In genomic region chr7:77403957-77404356, GRCh38 we compare ENCODE assay signal across 20 cellular contexts. TPM values are rescaled to one million over a fixed set of nuclear protein-coding genes. Genes with fewer than 3 reads are reported as not detected.
DNase-seq lines count a peak whose midpoint lies in the region; ATAC-seq, FAIRE-seq and TF ChIP-seq lines count a peak whose summit lies in the region.
"Had no signal": no experiment of that assay in that cellular context is flagged by ENCODE, and none has a peak within 500 bp of the region (broad histone marks: within the 10 kb centered on the region; RNA-seq: fewer than 3 reads in every experiment).

No MANE protein-coding gene starts in this region.

- no peak overlapping the region for H3K18ac ChIP-seq in H1 (ENCODE audit: extremely low read depth, low read length)

- no peaks in the 10 kb centered on the region for H3K9me3 ChIP-seq in H1 (ENCODE audit: insufficient read depth in 2 of 2, low read depth in 1 of 2, low read length in 1 of 2)
- no peaks in the 10 kb centered on the region for H3K9me3 ChIP-seq in lower lobe of right lung
- H3K9me3 ChIP-seq in upper lobe of right lung = no peaks in the 10 kb centered on the region

- H3K4me1 Mint-ChIP-seq in natural killer cell = peaks cover 50 to 53% of the 10 kb centered on the region in 2 donors
- peaks cover 32 to 41% of the 10 kb centered on the region in 2 donors for H3K4me1 Mint-ChIP-seq in natural killer cell treated with Interleukin-12 subunit alpha and Interleukin-12 subunit beta and Interleukin-15 and Interleukin-18, amount 100 ng/mL, for 72 hours (ENCODE audit: low read depth in 2 of 2)

- POLR2A ChIA-PET in H1 (lab: Charles Lee; ENCODE audit: partially characterized antibody) = no interaction called here

- CTCF ChIA-PET in H1 (lab: Charles Lee; ENCODE audit: partially characterized antibody) = no interaction called here

- H3K27me3 Mint-ChIP-seq in natural killer cell (ENCODE audit: low read depth in 2 of 2) = no peaks in the 10 kb centered on the region
- H3K27me3 Mint-ChIP-seq in natural killer cell treated with Interleukin-12 subunit alpha and Interleukin-12 subunit beta and Interleukin-15 and Interleukin-18, amount 100 ng/mL, for 72 hours = no peaks in the 10 kb centered on the region

- no peak for TF ChIP-seq CTCF in natural killer cell (IDR thresholded peaks at IDR 0.05)
- TF ChIP-seq CTCF in H1 (IDR thresholded peaks at IDR 0.05; ENCODE audit: control extremely low read depth in 1 of 3, insufficient read depth in 1 of 3, low read depth in 1 of 3, low read length in 3 of 3) = no peak
- TF ChIP-seq CTCF in lower lobe of right lung (IDR thresholded peaks at IDR 0.05) = no peak
- no peak for TF ChIP-seq CTCF in upper lobe of right lung (IDR thresholded peaks at IDR 0.05)

- H3K23ac ChIP-seq in H1 (ENCODE audit: insufficient read length) = no peak overlapping the region

- H4K8ac ChIP-seq in H1 (ENCODE audit: extremely low read depth, insufficient read depth, low read length) = no peak overlapping the region

- H3K36me3 Mint-ChIP-seq in natural killer cell = peaks cover 17% of the 10 kb centered on the region
- peaks cover 4% of the 10 kb centered on the region for H3K36me3 Mint-ChIP-seq in natural killer cell treated with Interleukin-12 subunit alpha and Interleukin-12 subunit beta and Interleukin-15 and Interleukin-18, amount 100 ng/mL, for 72 hours

- ATAC-seq in natural killer cell (no peak), lower lobe of right lung (peak; percentile 78 to 86), upper lobe of right lung (peak; percentile 85), GM18520 (IDR thresholded peaks at IDR 0.05; ENCODE audit: unreplicated experiment) (no peak)
- no peak for ATAC-seq in natural killer cell treated with Interleukin-12 subunit alpha and Interleukin-12 subunit beta and Interleukin-15 and Interleukin-18, amount 100 ng/mL, for 72 hours
- ATAC-seq: Panc1, Right ventricle myocardium inferior had no signal

- no peak overlapping the region for H2BK20ac ChIP-seq in H1 (ENCODE audit: low read length)

- H3K4me1 ChIP-seq in H1 (replicated peaks in 1 of 4; ENCODE audit: control insufficient read depth in 3 of 4, insufficient read depth in 4 of 4, low read length in 3 of 4) (peaks cover 0 to 5% (median 2%) of the 10 kb centered on the region in 4 experiments; a peak in 2 of 7 replicates), lower lobe of right lung (peaks cover 40% of the 10 kb centered on the region), upper lobe of right lung (peaks cover 9% of the 10 kb centered on the region)

- H4K5ac ChIP-seq in H1 (ENCODE audit: insufficient read length, low read depth, low read length) = no peak overlapping the region

- H3K27me3 ChIP-seq in H1 (replicated peaks in 1 of 4; ENCODE audit: control insufficient read depth in 3 of 4, extremely low read depth in 1 of 4, insufficient read depth in 3 of 4, low read length in 3 of 4) (no peaks in the 10 kb centered on the region), lower lobe of right lung (ENCODE audit: low read depth) (no peaks in the 10 kb centered on the region), upper lobe of right lung (no peaks in the 10 kb centered on the region)

- WGBS in H1 (ENCODE audit: extremely low coverage in 1 of 2, insufficient coverage in 1 of 2, insufficient read length in 1 of 2, insufficient replicate concordance in 2 of 2, low coverage in 1 of 2, low lambda C conversion rate in 2 of 2, missing lambda C conversion rate in 1 of 2), 2 experiments = 81% methylated on average over 2 of the region's 2 CpGs; no CpG with 5 or more reads in 1 of the 2 experiments

- TF ChIP-seq POLR2A in H1 (IDR thresholded peaks at IDR 0.05; ENCODE audit: control extremely low read depth in 1 of 2, low read depth in 2 of 2, low read length in 2 of 2) = no peak

- H3K4me3 Mint-ChIP-seq in natural killer cell = no peak overlapping the region
- no peak overlapping the region for H3K4me3 Mint-ChIP-seq in natural killer cell treated with Interleukin-12 subunit alpha and Interleukin-12 subunit beta and Interleukin-15 and Interleukin-18, amount 100 ng/mL, for 72 hours

- no peak overlapping the region for H4K91ac ChIP-seq in H1 (replicated peaks; ENCODE audit: insufficient read length, low read length)

- H3K14ac ChIP-seq in H1 (ENCODE audit: insufficient read length) = no peak overlapping the region

- H3K4me2 ChIP-seq in H1 (ENCODE audit: insufficient read depth in 1 of 2, low read depth in 2 of 2, low read length in 2 of 2) = no peak overlapping the region

- H2BK12ac ChIP-seq in H1 (ENCODE audit: low read depth, low read length) = no peak overlapping the region

- H3K4ac ChIP-seq in H1 (replicated peaks; ENCODE audit: insufficient read length, low read depth, low read length) = no peak overlapping the region

- H3K9me3 Mint-ChIP-seq in natural killer cell = no peaks in the 10 kb centered on the region
- H3K9me3 Mint-ChIP-seq in natural killer cell treated with Interleukin-12 subunit alpha and Interleukin-12 subunit beta and Interleukin-15 and Interleukin-18, amount 100 ng/mL, for 72 hours = peaks cover 3% of the 10 kb centered on the region

- no peak for TF ChIP-seq RAD21 in H1 (IDR thresholded peaks at IDR 0.05 in 1 of 2, conservative IDR thresholded peaks at IDR 0.05 in 1 of 2; ENCODE audit: low read depth in 2 of 2, low read length in 2 of 2)

- TF ChIP-seq EP300 in H1 (IDR thresholded peaks at IDR 0.05; ENCODE audit: borderline replicate concordance in 1 of 2, low read depth in 2 of 2, low read length in 2 of 2) = no peak

- no peaks in the 10 kb centered on the region for H4K20me1 ChIP-seq in H1 (replicated peaks in 1 of 2; ENCODE audit: control insufficient read depth in 1 of 2, insufficient read depth in 2 of 2, low read length in 2 of 2)

- no peak overlapping the region for H2BK5ac ChIP-seq in H1 (ENCODE audit: low read depth, low read length)

- H2BK120ac ChIP-seq in H1 (replicated peaks; ENCODE audit: low read depth, low read length) = no peak overlapping the region

- H2AFZ ChIP-seq in H1 (ENCODE audit: low read length) = no peak overlapping the region

- H3K23me2 ChIP-seq in H1 (ENCODE audit: low read depth, low read length) = no peaks in the 10 kb centered on the region

- H2AK5ac ChIP-seq in H1 (ENCODE audit: low read depth, low read length) = no peak overlapping the region

- H3K79me1 ChIP-seq in H1 (ENCODE audit: low read depth, low read length) = no peaks in the 10 kb centered on the region

- H3K36me3 ChIP-seq in H1 (ENCODE audit: control insufficient read depth in 2 of 4, insufficient read depth in 4 of 4, low read length in 3 of 4) (no peaks in the 10 kb centered on the region), lower lobe of right lung (no peaks in the 10 kb centered on the region), upper lobe of right lung (no peaks in the 10 kb centered on the region)

- FAIRE-seq in H1 (lab: Jason Lieb, UNC) = no peak
- FAIRE-seq: GM12892 had no signal

- no peak overlapping the region for H3K9ac ChIP-seq in H1 (replicated peaks in 1 of 4; ENCODE audit: extremely low read depth in 1 of 4, low read depth in 3 of 4, low read length in 3 of 4)

- intact Hi-C loops in natural killer cell (cut with micrococcal nuclease) (no loop called here), lower lobe of right lung (cut with DNase I) (no loop called here), upper lobe of right lung (cut with DNase I) (no loop called here)

- no peak overlapping the region for H3K4me3 ChIP-seq in H1 (ENCODE audit: extremely low read depth in 1 of 4, insufficient read depth in 2 of 4, low read depth in 3 of 4, low read length in 4 of 4)
- H3K4me3 ChIP-seq in lower lobe of right lung = no peak overlapping the region
- no peak overlapping the region for H3K4me3 ChIP-seq in upper lobe of right lung
- H3K4me3 ChIP-seq: SK-N-MC had no signal

- H3K27ac ChIP-seq in H1 (ENCODE audit: low read depth, low read length) (no peak overlapping the region), lower lobe of right lung (peak overlapping the region; percentile 32), upper lobe of right lung (no peak overlapping the region)
- H3K27ac ChIP-seq: C4-2B, SK-N-MC had no signal

- H3K27ac Mint-ChIP-seq in natural killer cell = peak overlapping the region; percentile 17 to 75
- H3K27ac Mint-ChIP-seq in natural killer cell treated with Interleukin-12 subunit alpha and Interleukin-12 subunit beta and Interleukin-15 and Interleukin-18, amount 100 ng/mL, for 72 hours = peak overlapping the region in 1 of 2 donors; percentile 24

- DNase-seq in natural killer cell = no peak
- no peak for DNase-seq in natural killer cell treated with Interleukin-12 subunit alpha and Interleukin-12 subunit beta and Interleukin-15 and Interleukin-18, amount 100 ng/mL, for 72 hours (ENCODE audit: low spot score)
- DNase-seq in H1 (ENCODE audit: low read depth in 1 of 2, low spot score in 2 of 2) = no peak
- peak; percentile 69 for DNase-seq in lower lobe of right lung
- peak; percentile 76 for DNase-seq in upper lobe of right lung
- DNase-seq in NCI-H82 (lab: John Stamatoyannopoulos, UW) = no peak
- DNase-seq in effector CD4-positive, alpha-beta T cell = no peak
- DNase-seq: 8988T, H7, MV-4-11, NCI-H1436 treated with DMSO at 0.1 percent for 48 hours, NCI-H2029 treated with DMSO at 0.1 percent for 48 hours, NCI-H2171 treated with DMSO at 0.1 percent for 48 hours, NCI-H748 treated with DMSO at 0.1 percent for 48 hours had no signal

- no peak overlapping the region for H3K56ac ChIP-seq in H1 (replicated peaks; ENCODE audit: insufficient read length, low read depth, low read length)

- H3K79me2 ChIP-seq in H1 (ENCODE audit: control insufficient read depth in 1 of 2, insufficient read depth in 2 of 2, low read length in 2 of 2) = no peaks in the 10 kb centered on the region

- H2BK15ac ChIP-seq in H1 (ENCODE audit: low read length) = peak overlapping the region; percentile 62; the same call in 1 of the 2 replicates

TF ChIP-seq in H1, 55 proteins besides CTCF, POLR2A, EP300 and RAD21 (continues in another document):
- TF ChIP-seq GABPA (IDR thresholded peaks at IDR 0.05; ENCODE audit: borderline replicate concordance, insufficient read depth, low read length) (no peak), KDM5A (IDR thresholded peaks at IDR 0.05; ENCODE audit: low read length) (no peak), YY1 (IDR thresholded peaks at IDR 0.05; ENCODE audit: low read depth, low read length) (no peak)

RNA-seq across cellular contexts. Expression of gene GSAP, which starts 12.2 kb away (rescaled TPM):
- 100 to 1,000 TPM; 202 to 302 (median 301) TPM for total RNA-seq in natural killer cell
- 10 to 100 TPM; 15.9 to 18.0 TPM for total RNA-seq in natural killer cell treated with Interleukin-12 subunit alpha and Interleukin-12 subunit beta and Interleukin-15 and Interleukin-18, amount 100 ng/mL, for 72 hours
- 0.93 and 0.94 TPM in 2 replicates for total RNA-seq in H1 (2021; fragmentation: NEBNext Ultra II Directional; extraction: Animal tissue kit (Norgen Biotek cat#: 25700))
- polyA plus RNA-seq in H1 (2011; rRNA removed) = 1.7 and 2.1 TPM in 2 replicates
- 2.5 TPM for polyA plus RNA-seq in H1 (2011; cell fraction: cytosol; rRNA removed)
- 5.9 TPM for polyA plus RNA-seq in H1 (2011; cell fraction: nucleus; rRNA removed)
- polyA plus RNA-seq in H1 (2012, experiment 1 of 2) = 1.4 to 3.0 TPM (median 1.6 TPM) in 4 replicates
- not detected for polyA plus RNA-seq in H1 (2012, experiment 2 of 2)
- polyA plus RNA-seq in H1 (2013, experiment 1 of 2) = 0.67 TPM
- 0.40 TPM for polyA plus RNA-seq in H1 (2013, experiment 2 of 2)
- 4.3 and 6.0 TPM in 2 replicates for polyA minus RNA-seq in H1 (2011; rRNA and poly(A)+ RNA removed)
- 2.1 TPM for polyA minus RNA-seq in H1 (2011; cell fraction: cytosol; rRNA and poly(A)+ RNA removed)
- polyA minus RNA-seq in H1 (2011; cell fraction: nucleus; rRNA and poly(A)+ RNA removed) = 12.0 TPM
- 80.0 TPM for total RNA-seq in lower lobe of right lung
- total RNA-seq in upper lobe of right lung = 64.9 TPM

Comparison
In these comparisons a context has a peak if more than half of its experiments do, and no peak if none do; other contexts are left out.
1. ATAC-seq: peak in lower lobe of right lung (2 of 2) and upper lobe of right lung (single experiment); none in natural killer cell (0 of 3), natural killer cell treated with Interleukin-12 subunit alpha and Interleukin-12 subunit beta and Interleukin-15 and Interleukin-18, amount 100 ng/mL, for 72 hours (0 of 2) and GM18520 (single experiment).
2. DNase-seq: peak in lower lobe of right lung (single experiment) and upper lobe of right lung (single experiment); none in natural killer cell (single experiment), natural killer cell treated with Interleukin-12 subunit alpha and Interleukin-12 subunit beta and Interleukin-15 and Interleukin-18, amount 100 ng/mL, for 72 hours (single experiment), H1 (0 of 2), NCI-H82 (single experiment) and effector CD4-positive, alpha-beta T cell (single experiment).